ENCODE assay signal across 1 cellular context in the genomic region with DNA sequence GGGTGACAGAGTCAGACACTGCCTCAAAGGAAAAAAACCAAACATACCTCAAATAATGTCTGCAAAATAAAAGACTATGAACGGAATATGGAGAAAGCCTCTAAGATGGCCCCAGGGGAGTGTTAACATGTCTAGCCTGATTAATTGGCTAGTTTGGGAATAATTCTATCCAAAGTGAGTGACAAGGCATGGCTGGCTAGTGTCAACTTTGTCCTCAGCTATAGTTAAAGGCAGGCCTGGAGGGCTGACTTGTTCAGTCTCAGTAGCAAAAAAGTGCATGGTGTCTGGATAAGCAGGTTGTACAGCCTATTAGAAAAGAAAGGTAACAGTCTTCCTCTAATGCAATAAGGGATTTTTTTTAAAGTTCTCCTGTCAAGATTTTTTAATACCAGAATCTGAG.
TF ChIP-seq lines count a peak whose summit lies in the region.

No MANE protein-coding gene starts in this region.

TF ChIP-seq in H1, 55 proteins besides CTCF, POLR2A, EP300 and RAD21:
- TF ChIP-seq GTF2F1 (IDR thresholded peaks at IDR 0.05; ENCODE audit: borderline replicate concordance, low read depth, low read length) (no peak), KDM5A (IDR thresholded peaks at IDR 0.05; ENCODE audit: low read length) (no peak), BACH1 (IDR thresholded peaks at IDR 0.05; ENCODE audit: low read length) (no peak), SIX5 (IDR thresholded peaks at IDR 0.05; ENCODE audit: low read depth, low read length) (no peak), EZH2 (IDR thresholded peaks at IDR 0.05; ENCODE audit: low read depth, low read length, severe bottlenecking) (no peak), NANOG (IDR thresholded peaks at IDR 0.05; ENCODE audit: insufficient read depth, low read depth, low read length, poor library complexity, severe bottlenecking) (no peak), SIN3A (conservative IDR thresholded peaks at IDR 0.05 in 1 of 2, IDR thresholded peaks at IDR 0.05 in 1 of 2; ENCODE audit: low read depth in 1 of 2, low read length in 2 of 2) (no peak), CEBPB (IDR thresholded peaks at IDR 0.05; ENCODE audit: low read depth, low read length) (no peak), SP2 (IDR thresholded peaks at IDR 0.05; ENCODE audit: low read length) (no peak), MAFK (IDR thresholded peaks at IDR 0.05; ENCODE audit: low read depth, low read length) (no peak), NRF1 (IDR thresholded peaks at IDR 0.05; ENCODE audit: low read depth, low read length) (no peak), SAP30 (IDR thresholded peaks at IDR 0.05; ENCODE audit: insufficient read depth, insufficient replicate concordance, low read length) (no peak), POU5F1 (IDR thresholded peaks at IDR 0.05; ENCODE audit: low read depth, low read length) (no peak), CHD1 (IDR thresholded peaks at IDR 0.05; ENCODE audit: low read depth, low read length) (no peak), ASH2L (IDR thresholded peaks at IDR 0.05; ENCODE audit: low read length) (no peak), EGR1 (IDR thresholded peaks at IDR 0.05; ENCODE audit: borderline replicate concordance, low read depth, low read length) (no peak), HDAC2 (IDR thresholded peaks at IDR 0.05; ENCODE audit: borderline replicate concordance in 1 of 2, low read depth in 2 of 2, low read length in 2 of 2) (no peak), CHD2 (IDR thresholded peaks at IDR 0.05; ENCODE audit: low read length) (no peak)
- TF ChIP-seq, protein P1, sequence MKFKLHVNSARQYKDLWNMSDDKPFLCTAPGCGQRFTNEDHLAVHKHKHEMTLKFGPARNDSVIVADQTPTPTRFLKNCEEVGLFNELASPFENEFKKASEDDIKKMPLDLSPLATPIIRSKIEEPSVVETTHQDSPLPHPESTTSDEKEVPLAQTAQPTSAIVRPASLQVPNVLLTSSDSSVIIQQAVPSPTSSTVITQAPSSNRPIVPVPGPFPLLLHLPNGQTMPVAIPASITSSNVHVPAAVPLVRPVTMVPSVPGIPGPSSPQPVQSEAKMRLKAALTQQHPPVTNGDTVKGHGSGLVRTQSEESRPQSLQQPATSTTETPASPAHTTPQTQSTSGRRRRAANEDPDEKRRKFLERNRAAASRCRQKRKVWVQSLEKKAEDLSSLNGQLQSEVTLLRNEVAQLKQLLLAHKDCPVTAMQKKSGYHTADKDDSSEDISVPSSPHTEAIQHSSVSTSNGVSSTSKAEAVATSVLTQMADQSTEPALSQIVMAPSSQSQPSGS (IDR thresholded peaks at IDR 0.05; ENCODE audit: low read length) = no peak
- TF ChIP-seq, protein P2, sequence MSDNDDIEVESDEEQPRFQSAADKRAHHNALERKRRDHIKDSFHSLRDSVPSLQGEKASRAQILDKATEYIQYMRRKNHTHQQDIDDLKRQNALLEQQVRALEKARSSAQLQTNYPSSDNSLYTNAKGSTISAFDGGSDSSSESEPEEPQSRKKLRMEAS (IDR thresholded peaks at IDR 0.05) = no peak
